Comparison of ENCODE assay signal across 8 cellular contexts in genomic region chr17:46193246-46193625, GRCh38. TPM values are rescaled to one million over a fixed set of nuclear protein-coding genes. Genes with fewer than 3 reads are reported as not detected.
DNase-seq lines count a peak whose midpoint lies in the region; ATAC-seq, FAIRE-seq and TF ChIP-seq lines count a peak whose summit lies in the region.

Gene KANSL1 (minus strand): TSS chr17:46193429. CDS start chr17:46172143, 21,286 bp downstream.

- H3K9me3 ChIP-seq in ascending aorta (no peaks in the 10 kb centered on the region), right cardiac atrium (ENCODE audit: control insufficient read depth, low read length) (no peaks in the 10 kb centered on the region), aorta (ENCODE audit: control insufficient read depth, low read length) (no peaks in the 10 kb centered on the region)

- no peaks in the 10 kb centered on the region for H3K9me3 Mint-ChIP-seq in T-helper 1 cell treated with Interleukin-12 subunit alpha and Interleukin-12 subunit beta and Interleukin-4 antibody, amounts not matched to agents 30 μg/mL and 1 μg/mL, for 36 hours

- FAIRE-seq in GM12892 (lab: Jason Lieb, UNC) = peak; percentile 79

- peak within 1 kb of the TSS; percentile 88 for H3K4me3 Mint-ChIP-seq in T-helper 1 cell treated with Interleukin-12 subunit alpha and Interleukin-12 subunit beta and Interleukin-4 antibody, amounts not matched to agents 30 μg/mL and 1 μg/mL, for 36 hours

- H3K4me1 Mint-ChIP-seq in T-helper 1 cell treated with Interleukin-12 subunit alpha and Interleukin-12 subunit beta and Interleukin-4 antibody, amounts not matched to agents 30 μg/mL and 1 μg/mL, for 36 hours (ENCODE audit: low read depth) = peaks cover 53% of the 10 kb centered on the region

- H3K4me3 ChIP-seq in ascending aorta (peak within 1 kb of the TSS; percentile 99 to 100), right cardiac atrium (ENCODE audit: low read length) (peak within 1 kb of the TSS; percentile 100), rectal smooth muscle tissue (ENCODE audit: low read length) (peak within 1 kb of the TSS; percentile 99), aorta (ENCODE audit: low read length in 2 of 2) (peak within 1 kb of the TSS; percentile 100)

- peak; percentile 76 for ATAC-seq in HG02798 (IDR thresholded peaks at IDR 0.05; ENCODE audit: poor library complexity, unreplicated experiment)
- peak; percentile 74 to 82 for ATAC-seq in right cardiac atrium
- ATAC-seq in aorta (ENCODE audit: low FRiP score) = peak; percentile 90

- no peaks in the 10 kb centered on the region for H3K27me3 ChIP-seq in ascending aorta
- no peaks in the 10 kb centered on the region for H3K27me3 ChIP-seq in right cardiac atrium (ENCODE audit: control insufficient read depth, insufficient read depth)
- no peaks in the 10 kb centered on the region for H3K27me3 ChIP-seq in rectal smooth muscle tissue (ENCODE audit: control insufficient read depth, insufficient read depth, low read length)
- no peaks in the 10 kb centered on the region for H3K27me3 ChIP-seq in aorta (ENCODE audit: control insufficient read depth in 1 of 2, insufficient read depth in 2 of 2, low read length in 1 of 2)

- no peaks in the 10 kb centered on the region for H3K27me3 Mint-ChIP-seq in T-helper 1 cell treated with Interleukin-12 subunit alpha and Interleukin-12 subunit beta and Interleukin-4 antibody, amounts not matched to agents 30 μg/mL and 1 μg/mL, for 36 hours (ENCODE audit: low read depth)

- H3K36me3 ChIP-seq in ascending aorta (no peaks in the 10 kb centered on the region), rectal smooth muscle tissue (ENCODE audit: control insufficient read depth, insufficient read depth, low read length) (no peaks in the 10 kb centered on the region), aorta (ENCODE audit: control insufficient read depth in 1 of 2, insufficient read depth in 2 of 2, low read length in 1 of 2) (no peaks in the 10 kb centered on the region)

- H3K4me1 ChIP-seq in ascending aorta = peaks cover 13 to 38% of the 10 kb centered on the region in 2 donors
- H3K4me1 ChIP-seq in right cardiac atrium (ENCODE audit: control insufficient read depth, insufficient read depth, low read length) = peaks cover 4% of the 10 kb centered on the region
- peaks cover 38% of the 10 kb centered on the region for H3K4me1 ChIP-seq in rectal smooth muscle tissue (ENCODE audit: control insufficient read depth, insufficient read depth, low read length)
- peaks cover 0 to 5% of the 10 kb centered on the region in 2 donors for H3K4me1 ChIP-seq in aorta (ENCODE audit: control insufficient read depth in 1 of 2, insufficient read depth in 2 of 2, low read length in 2 of 2)

- peak; percentile 85 for DNase-seq in GM12892 (ENCODE audit: insufficient read length)
- DNase-seq in NCI-H1436 treated with DMSO at 0.1 percent for 48 hours (lab: John Stamatoyannopoulos, UW) = peak; percentile 73
- DNase-seq in ascending aorta (ENCODE audit: low spot score in 2 of 2) = peak in 1 of 2 donors; percentile 90
- peak; percentile 93 to 97 (median 94) for DNase-seq in right cardiac atrium
- DNase-seq in aorta = peak; percentile 93 to 97

- intact Hi-C loops in ascending aorta (cut with DNase I) (loop anchor here (1.0 to 2.0 kb wide), 2 partner anchors 20 to 148 kb away; no protein-coding TSS in a partner anchor), right cardiac atrium (cut with DNase I) (loop anchor here (2.0 to 10.0 kb wide), 4 partner anchors 131 to 148 kb away; no protein-coding TSS in a partner anchor), aorta (cut with DNase I) (loop anchor here (5.0 kb wide), 3 partner anchors 36 to 151 kb away; no protein-coding TSS in a partner anchor)

- peak within 1 kb of the TSS; percentile 98 for H3K27ac Mint-ChIP-seq in T-helper 1 cell treated with Interleukin-12 subunit alpha and Interleukin-12 subunit beta and Interleukin-4 antibody, amounts not matched to agents 30 μg/mL and 1 μg/mL, for 36 hours

- peak within 1 kb of the TSS; percentile 97 for H3K9ac ChIP-seq in rectal smooth muscle tissue (ENCODE audit: low read length)

- H3K27ac ChIP-seq in ascending aorta (peak within 1 kb of the TSS; percentile 99 to 100), right cardiac atrium (ENCODE audit: low read length) (peak within 1 kb of the TSS; percentile 99), rectal smooth muscle tissue (ENCODE audit: low read depth, low read length) (peak within 1 kb of the TSS; percentile 96), aorta (ENCODE audit: low read depth in 1 of 2, low read length in 2 of 2) (peak within 1 kb of the TSS; percentile 95 to 97)

- WGBS in right cardiac atrium = under 1% methylated on average over 62 of the region's 62 CpGs
- 0 to 1% methylated on average over 28 to 62 of the region's 62 CpGs for WGBS in aorta, 2 donors

- peak in 2 of 3 experiments; percentile 37 to 81 for TF ChIP-seq CTCF in ascending aorta (IDR thresholded peaks at IDR 0.05)

- peaks cover 16% of the 10 kb centered on the region for H3K36me3 Mint-ChIP-seq in T-helper 1 cell treated with Interleukin-12 subunit alpha and Interleukin-12 subunit beta and Interleukin-4 antibody, amounts not matched to agents 30 μg/mL and 1 μg/mL, for 36 hours (ENCODE audit: low read depth)

- no peak for TF ChIP-seq POLR2A in GM12892 (IDR thresholded peaks at IDR 0.05; ENCODE audit: low read depth, low read length)

RNA-seq across cellular contexts. Expression of gene KANSL1, which starts in this region (rescaled TPM):
- polyA plus RNA-seq in GM12892 (2012; ENCODE audit: missing spikeins) = 27.1 TPM
- total RNA-seq in ascending aorta (53.5 TPM), right cardiac atrium (10 to 100 TPM; 36.2 to 53.8 (median 43.7) TPM), aorta (100 to 1,000 TPM in 1 of 2 donors, 10 to 100 TPM in 1; 94.1 to 109 TPM)
- polyA plus RNA-seq in right cardiac atrium (15.9 TPM), aorta (10 to 100 TPM in 1 of 2 donors, 1 to 10 TPM in 1; 6.5 to 18.7 TPM)
